27 cellular contexts compared by ENCODE assay signal in the genomic region with DNA sequence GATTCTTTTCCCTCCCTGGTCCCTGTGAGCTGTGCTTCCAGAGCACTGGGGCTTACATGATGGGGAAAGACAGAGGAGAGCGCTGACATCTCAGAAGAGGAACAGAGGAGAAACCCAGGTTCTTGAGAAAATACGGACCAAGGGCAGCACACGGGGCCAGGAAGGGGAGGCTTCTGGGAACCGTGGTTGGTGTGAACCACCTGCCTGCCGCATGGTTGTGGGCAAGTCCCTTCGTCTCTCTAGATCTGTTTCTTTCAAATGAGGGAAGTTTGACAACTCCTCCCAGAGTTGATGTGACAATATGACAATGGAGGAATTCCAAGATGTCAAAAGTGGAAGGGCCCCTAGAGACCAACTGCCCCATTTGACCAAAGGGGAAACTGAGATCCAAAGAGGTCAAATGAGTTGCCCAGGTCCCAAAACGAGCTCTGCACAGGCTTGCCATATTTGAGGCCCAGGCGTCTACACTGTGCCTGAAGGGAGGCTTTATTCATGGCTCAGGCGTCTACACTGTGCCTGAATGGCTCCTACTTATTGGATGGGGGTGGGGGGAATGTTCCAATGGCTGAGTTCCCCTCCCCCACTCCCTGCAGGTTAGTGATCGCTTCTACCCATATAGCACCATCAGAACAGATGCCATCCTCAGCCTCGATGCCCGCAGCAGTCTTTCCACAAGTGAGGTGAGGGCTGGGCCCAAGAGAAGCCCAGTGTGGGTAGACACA. TPM values are rescaled to one million over a fixed set of nuclear protein-coding genes. Genes with fewer than 3 reads are reported as not detected.
"Had no signal": no experiment of that assay in that cellular context is flagged by ENCODE, and none has a peak within 500 bp of the region (broad histone marks: within the 10 kb centered on the region; RNA-seq: fewer than 3 reads in every experiment).

No MANE protein-coding gene starts in this region.

- H3K4me3 ChIP-seq: adrenal gland, breast epithelium, PC-9, SK-N-MC had no signal

- H3K36me3 ChIP-seq: adrenal gland, breast epithelium had no signal

- H3K27me3 ChIP-seq: adrenal gland, breast epithelium had no signal

- DNase-seq: activated B cell treated with CpG ODN at 0.5 μM for 24 hours; activated CD4-positive, alpha-beta memory T cell treated with anti-CD3 and anti-CD28 coated beads, Interleukin-2, amount 10 ng/mL, durations not matched to agents 7 days and 5 days; activated CD4-positive, alpha-beta T cell treated with anti-CD3 and anti-CD28 coated beads for 1 hour; activated CD4-positive, alpha-beta T cell treated with anti-CD3 and anti-CD28 coated beads, Interleukin-2, amount 10 ng/mL, durations not matched to agents 7 days and 5 days; activated gamma-delta T cell; activated naive CD4-positive, alpha-beta T cell treated with anti-CD3 and anti-CD28 coated beads, Interleukin-2, amount 10 ng/mL, durations not matched to agents 7 days and 5 days; activated naive CD8-positive, alpha-beta T cell treated with anti-CD3 and anti-CD28 coated beads, Interleukin-2, amount 10 ng/mL, durations not matched to agents 7 days and 5 days; activated T-cell treated with anti-CD3 and anti-CD28 coated beads for 4 hours; activated T-cell treated with anti-CD3 and anti-CD28 coated beads, Interleukin-2, amount 50 U/mL, for 48 hours; adrenal gland; anterior cingulate cortex; central memory CD4-positive, alpha-beta T cell; Kasumi-1; NCI-H1105 treated with DMSO at 0.1 percent for 48 hours; NCI-H1436 treated with DMSO at 0.1 percent for 48 hours; NCI-H187; NCI-H2081; NCI-H524; PC-9; SIG-M5; T-cell; T-helper 2 cell; T1000 had no signal

- H3K9me3 ChIP-seq: adrenal gland, breast epithelium had no signal

- H3K4me3 Mint-ChIP-seq: activated B cell treated with CpG ODN at 0.5 μM for 24 hours; activated CD4-positive, alpha-beta memory T cell treated with anti-CD3 and anti-CD28 coated beads, Interleukin-2, amount 10 ng/mL, durations not matched to agents 7 days and 5 days; activated CD4-positive, alpha-beta T cell treated with anti-CD3 and anti-CD28 coated beads, Interleukin-2, amount 10 ng/mL, durations not matched to agents 7 days and 5 days; activated naive CD4-positive, alpha-beta T cell treated with anti-CD3 and anti-CD28 coated beads, Interleukin-2, amount 10 ng/mL, durations not matched to agents 7 days and 5 days; activated naive CD8-positive, alpha-beta T cell treated with anti-CD3 and anti-CD28 coated beads, Interleukin-2, amount 10 ng/mL, durations not matched to agents 7 days and 5 days; activated T-helper 17 cell treated with anti-CD3 and anti-CD28 coated beads, Interleukin-2, amount 50 U/mL, for 72 hours had no signal

- H3K27ac ChIP-seq: adrenal gland, breast epithelium, PC-9, SK-N-MC had no signal

- H3K4me2 ChIP-seq: PC-9 had no signal

- H3K9me3 Mint-ChIP-seq: activated B cell treated with CpG ODN at 0.5 μM for 24 hours; activated CD4-positive, alpha-beta memory T cell treated with anti-CD3 and anti-CD28 coated beads, Interleukin-2, amount 10 ng/mL, durations not matched to agents 7 days and 5 days; activated CD4-positive, alpha-beta T cell treated with anti-CD3 and anti-CD28 coated beads, Interleukin-2, amount 10 ng/mL, durations not matched to agents 7 days and 5 days; activated naive CD4-positive, alpha-beta T cell treated with anti-CD3 and anti-CD28 coated beads, Interleukin-2, amount 10 ng/mL, durations not matched to agents 7 days and 5 days; activated naive CD8-positive, alpha-beta T cell treated with anti-CD3 and anti-CD28 coated beads, Interleukin-2, amount 10 ng/mL, durations not matched to agents 7 days and 5 days; activated T-helper 17 cell treated with anti-CD3 and anti-CD28 coated beads, Interleukin-2, amount 50 U/mL, for 72 hours; T-cell had no signal

- H3K36me3 Mint-ChIP-seq: activated naive CD4-positive, alpha-beta T cell treated with anti-CD3 and anti-CD28 coated beads, Interleukin-2, amount 10 ng/mL, durations not matched to agents 7 days and 5 days; activated naive CD8-positive, alpha-beta T cell treated with anti-CD3 and anti-CD28 coated beads, Interleukin-2, amount 10 ng/mL, durations not matched to agents 7 days and 5 days; T-cell had no signal

- H2AFZ ChIP-seq: PC-9 had no signal

- H3K27ac Mint-ChIP-seq: activated B cell treated with CpG ODN at 0.5 μM for 24 hours; activated CD4-positive, alpha-beta memory T cell treated with anti-CD3 and anti-CD28 coated beads, Interleukin-2, amount 10 ng/mL, durations not matched to agents 7 days and 5 days; activated CD4-positive, alpha-beta T cell treated with anti-CD3 and anti-CD28 coated beads, Interleukin-2, amount 10 ng/mL, durations not matched to agents 7 days and 5 days; activated naive CD4-positive, alpha-beta T cell treated with anti-CD3 and anti-CD28 coated beads, Interleukin-2, amount 10 ng/mL, durations not matched to agents 7 days and 5 days; activated naive CD8-positive, alpha-beta T cell treated with anti-CD3 and anti-CD28 coated beads, Interleukin-2, amount 10 ng/mL, durations not matched to agents 7 days and 5 days; activated T-helper 17 cell treated with anti-CD3 and anti-CD28 coated beads, Interleukin-2, amount 50 U/mL, for 72 hours; T-cell had no signal

- ATAC-seq: activated T-helper 17 cell treated with anti-CD3 and anti-CD28 coated beads, Interleukin-2, amount 50 U/mL, for 72 hours; T-cell had no signal

RNA-seq across cellular contexts. Expression of a gene that starts 11.2 kb away (rescaled TPM):
- total RNA-seq: activated B cell treated with CpG ODN at 0.5 μM for 24 hours; activated CD4-positive, alpha-beta memory T cell treated with anti-CD3 and anti-CD28 coated beads, Interleukin-2, amount 10 ng/mL, durations not matched to agents 7 days and 5 days; activated CD4-positive, alpha-beta T cell treated with anti-CD3 and anti-CD28 coated beads, Interleukin-2, amount 10 ng/mL, durations not matched to agents 7 days and 5 days; activated CD8-positive, alpha-beta memory T cell treated with anti-CD3 and anti-CD28 coated beads for 36 hours; activated naive CD8-positive, alpha-beta T cell treated with anti-CD3 and anti-CD28 coated beads, Interleukin-2, amount 10 ng/mL, durations not matched to agents 7 days and 5 days; activated T-helper 17 cell treated with anti-CD3 and anti-CD28 coated beads, Interleukin-2, amount 50 U/mL, for 72 hours had no signal

RNA-seq across cellular contexts. Expression of a gene that starts 13.1 kb away (rescaled TPM):
- total RNA-seq: activated B cell treated with CpG ODN at 0.5 μM for 24 hours; activated CD4-positive, alpha-beta memory T cell treated with anti-CD3 and anti-CD28 coated beads, Interleukin-2, amount 10 ng/mL, durations not matched to agents 7 days and 5 days; activated CD4-positive, alpha-beta T cell treated with anti-CD3 and anti-CD28 coated beads, Interleukin-2, amount 10 ng/mL, durations not matched to agents 7 days and 5 days; activated CD8-positive, alpha-beta memory T cell treated with anti-CD3 and anti-CD28 coated beads for 36 hours; activated naive CD8-positive, alpha-beta T cell treated with anti-CD3 and anti-CD28 coated beads, Interleukin-2, amount 10 ng/mL, durations not matched to agents 7 days and 5 days; activated T-helper 17 cell treated with anti-CD3 and anti-CD28 coated beads, Interleukin-2, amount 50 U/mL, for 72 hours; PC-9 had no signal

RNA-seq across cellular contexts. Expression of a gene that starts 34.6 kb away (rescaled TPM):
- total RNA-seq: activated B cell treated with CpG ODN at 0.5 μM for 24 hours; activated CD8-positive, alpha-beta memory T cell treated with anti-CD3 and anti-CD28 coated beads for 36 hours; activated naive CD8-positive, alpha-beta T cell treated with anti-CD3 and anti-CD28 coated beads, Interleukin-2, amount 10 ng/mL, durations not matched to agents 7 days and 5 days; activated T-helper 17 cell treated with anti-CD3 and anti-CD28 coated beads, Interleukin-2, amount 50 U/mL, for 72 hours; PC-9; T-cell had no signal
